ENCODE assay signal across 17 cellular contexts in the genomic region with DNA sequence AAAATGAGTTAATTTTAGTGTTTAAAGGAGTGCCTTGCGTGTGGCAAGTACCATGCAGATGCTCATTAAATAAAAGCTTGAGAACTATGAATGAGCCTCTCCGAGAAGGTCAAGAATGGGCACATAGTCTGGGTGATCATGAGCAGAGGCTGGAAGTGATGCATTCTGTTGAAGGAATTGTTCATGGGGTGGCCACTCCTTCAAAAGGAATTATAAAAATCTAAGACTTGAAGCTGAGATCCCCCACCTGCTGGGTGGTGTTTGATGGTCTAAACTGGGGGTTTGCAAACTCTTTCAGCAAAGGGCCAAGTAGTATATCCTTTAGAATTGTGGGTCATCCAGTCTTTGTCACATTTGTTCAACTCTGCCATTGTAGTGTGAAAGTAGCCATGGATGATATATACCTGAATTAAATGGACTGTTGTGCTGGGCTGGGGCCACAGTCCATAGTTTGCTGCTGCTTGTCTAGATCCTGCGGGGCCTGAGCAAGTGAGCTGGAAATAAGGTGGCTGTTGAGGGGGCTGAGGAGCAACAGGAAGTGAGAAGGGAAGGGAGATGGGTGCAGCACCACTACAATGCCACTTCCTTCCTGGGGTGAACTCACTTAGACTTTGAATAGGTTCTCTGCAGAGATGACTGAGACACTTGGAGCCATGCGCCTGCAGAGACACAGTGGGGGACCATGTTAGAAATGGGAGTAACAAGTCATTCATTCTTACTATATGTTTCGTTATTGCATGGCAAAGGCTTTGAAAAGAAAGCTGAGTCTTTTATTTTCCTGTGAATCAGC.
DNase-seq lines count a peak whose midpoint lies in the region; ATAC-seq and TF ChIP-seq lines count a peak whose summit lies in the region.
"Had no signal": no experiment of that assay in that cellular context is flagged by ENCODE, and none has a peak within 500 bp of the region (broad histone marks: within the 10 kb centered on the region; RNA-seq: fewer than 3 reads in every experiment).

No MANE protein-coding gene starts in this region.

- no peak overlapping the region for H3K4me3 ChIP-seq in BLaER1
- no peak overlapping the region for H3K4me3 ChIP-seq in Caco-2 (ENCODE audit: low read depth, low read length)
- H3K4me3 ChIP-seq: thoracic aorta had no signal

- peak; percentile 52 to 72 for ATAC-seq in natural killer cell treated with Interleukin-12 subunit alpha and Interleukin-12 subunit beta and Interleukin-15 and Interleukin-18, amount 100 ng/mL, for 72 hours
- ATAC-seq in left colon: no peak
- ATAC-seq: activated CD4-positive, CD25-positive, alpha-beta regulatory T cell treated with anti-CD3 and anti-CD28 coated beads, Interleukin-2, amount 50 U/mL, for 24 hours; T-cell had no signal

- no peaks in the 10 kb centered on the region for H3K27me3 Mint-ChIP-seq in chondrocyte (ENCODE audit: low read depth)
- H3K27me3 Mint-ChIP-seq in natural killer cell treated with Interleukin-12 subunit alpha and Interleukin-12 subunit beta and Interleukin-15 and Interleukin-18, amount 100 ng/mL, for 72 hours: peaks cover 0 to 2% of the 10 kb centered on the region in 2 donors
- no peaks in the 10 kb centered on the region for H3K27me3 Mint-ChIP-seq in Caco-2 (ENCODE audit: insufficient read depth, unreplicated experiment)
- H3K27me3 Mint-ChIP-seq: B cell; dendritic cell treated with granulocyte-macrophage colony-stimulating factor and Interleukin-4, amounts not matched to agents 40 ng/mL and 50 ng/mL, for 4 days had no signal

- H3K36me3 Mint-ChIP-seq in chondrocyte (ENCODE audit: low read depth) (peaks cover 15% of the 10 kb centered on the region), Caco-2 (ENCODE audit: insufficient read depth, unreplicated experiment) (no peaks in the 10 kb centered on the region)
- peaks cover 37% of the 10 kb centered on the region for H3K36me3 Mint-ChIP-seq in natural killer cell treated with Interleukin-12 subunit alpha and Interleukin-12 subunit beta and Interleukin-15 and Interleukin-18, amount 100 ng/mL, for 72 hours
- H3K36me3 Mint-ChIP-seq: T-cell had no signal

- 0 out of 2 replicates have a peak, but pooled peaks have one; percentile 26 for TF ChIP-seq EP300 in Ishikawa (IDR thresholded peaks at IDR 0.05; ENCODE audit: borderline replicate concordance)

- H3K27me3 ChIP-seq in BLaER1 (no peaks in the 10 kb centered on the region), Caco-2 (replicated peaks; ENCODE audit: control insufficient read depth, insufficient read depth, low read length) (no peaks in the 10 kb centered on the region)

- TF ChIP-seq RAD21 in Ishikawa (IDR thresholded peaks at IDR 0.05; ENCODE audit: low read depth): no peak

- peaks cover 40% of the 10 kb centered on the region for H3K9me3 ChIP-seq in BLaER1
- H3K9me3 ChIP-seq in Caco-2: peaks cover 19% of the 10 kb centered on the region

- CTCF ChIA-PET in Caco-2 (lab: Charles Lee): no interaction called here

- H3K36me3 ChIP-seq in BLaER1: no peaks in the 10 kb centered on the region
- no peaks in the 10 kb centered on the region for H3K36me3 ChIP-seq in Caco-2 (ENCODE audit: control insufficient read depth, insufficient read depth, low read length)
- H3K36me3 ChIP-seq: thoracic aorta had no signal

- peaks cover 38% of the 10 kb centered on the region for H3K4me1 Mint-ChIP-seq in chondrocyte (ENCODE audit: low read depth)
- peaks cover 14 to 30% of the 10 kb centered on the region in 2 donors for H3K4me1 Mint-ChIP-seq in natural killer cell treated with Interleukin-12 subunit alpha and Interleukin-12 subunit beta and Interleukin-15 and Interleukin-18, amount 100 ng/mL, for 72 hours (ENCODE audit: low read depth in 2 of 2)
- peaks cover 10% of the 10 kb centered on the region for H3K4me1 Mint-ChIP-seq in Caco-2 (ENCODE audit: low read depth, unreplicated experiment)
- H3K4me1 Mint-ChIP-seq: B cell had no signal

- TF ChIP-seq CTCF in chondrocyte (IDR thresholded peaks at IDR 0.05) (no peak), Caco-2 (IDR thresholded peaks at IDR 0.05; ENCODE audit: insufficient read depth in 1 of 2, low read depth in 1 of 2, low read length in 1 of 2, severe bottlenecking in 1 of 2, unreplicated experiment in 1 of 2) (no peak)

- H3K4me3 Mint-ChIP-seq in chondrocyte (ENCODE audit: unreplicated experiment): no peak overlapping the region
- H3K4me3 Mint-ChIP-seq in natural killer cell treated with Interleukin-12 subunit alpha and Interleukin-12 subunit beta and Interleukin-15 and Interleukin-18, amount 100 ng/mL, for 72 hours: peak overlapping the region; percentile 19
- H3K4me3 Mint-ChIP-seq in Caco-2 (ENCODE audit: unreplicated experiment): no peak overlapping the region
- H3K4me3 Mint-ChIP-seq: B cell; dendritic cell treated with granulocyte-macrophage colony-stimulating factor and Interleukin-4, amounts not matched to agents 40 ng/mL and 50 ng/mL, for 4 days; T-cell had no signal

- POLR2A ChIA-PET in Caco-2 (lab: Charles Lee): no interaction called here

- intact Hi-C loops in Caco-2 (cut with micrococcal nuclease; ENCODE audit: unreplicated experiment) (no loop called here), left colon (cut with DNase I, micrococcal nuclease) (no loop called here)

- H3K9me3 Mint-ChIP-seq in chondrocyte (ENCODE audit: low read depth): peaks cover 47% of the 10 kb centered on the region
- H3K9me3 Mint-ChIP-seq in natural killer cell treated with Interleukin-12 subunit alpha and Interleukin-12 subunit beta and Interleukin-15 and Interleukin-18, amount 100 ng/mL, for 72 hours: peaks cover 28% of the 10 kb centered on the region
- H3K9me3 Mint-ChIP-seq in Caco-2 (ENCODE audit: unreplicated experiment): peaks cover 35% of the 10 kb centered on the region

- H3K27ac Mint-ChIP-seq in chondrocyte (ENCODE audit: unreplicated experiment) (peak overlapping the region; percentile 80), Caco-2 (ENCODE audit: unreplicated experiment) (no peak overlapping the region)
- peak overlapping the region in 1 of 2 donors; percentile 68 for H3K27ac Mint-ChIP-seq in natural killer cell treated with Interleukin-12 subunit alpha and Interleukin-12 subunit beta and Interleukin-15 and Interleukin-18, amount 100 ng/mL, for 72 hours
- H3K27ac Mint-ChIP-seq: B cell; dendritic cell treated with granulocyte-macrophage colony-stimulating factor and Interleukin-4, amounts not matched to agents 40 ng/mL and 50 ng/mL, for 4 days; T-cell had no signal

- no peaks in the 10 kb centered on the region for H4K20me1 ChIP-seq in BLaER1

- H3K9ac ChIP-seq in BLaER1: no peak overlapping the region

- H3K4me2 ChIP-seq in BLaER1: peak overlapping the region; percentile 62

- H3K27ac ChIP-seq in BLaER1: no peak overlapping the region
- H3K27ac ChIP-seq: thoracic aorta had no signal

- H3K4me1 ChIP-seq in BLaER1 (peaks cover 29% of the 10 kb centered on the region), Caco-2 (peaks cover 13% of the 10 kb centered on the region)

- no TSS peak for BruUV-seq in Caco-2 (replicated peaks; lab: Mats Ljungman, UMichigan)

- DNase-seq in chondrocyte (ENCODE audit: low spot score) (no peak), DMS53 (lab: John Stamatoyannopoulos, UW) (no peak), RKO (ENCODE audit: low spot score) (no peak), Caco-2 (no peak), left colon (no peak)
- no peak for DNase-seq in natural killer cell treated with Interleukin-12 subunit alpha and Interleukin-12 subunit beta and Interleukin-15 and Interleukin-18, amount 100 ng/mL, for 72 hours (ENCODE audit: low spot score)
- DNase-seq: activated T-cell treated with anti-CD3 and anti-CD28 coated beads for 4 hours, mesendoderm, NCI-H187 treated with DMSO at 0.1 percent for 48 hours, NCI-H510A treated with DMSO at 0.1 percent for 48 hours, T-cell had no signal

TF ChIP-seq in Ishikawa, 13 proteins besides CTCF, POLR2A, EP300 and RAD21:
- 0 out of 2 replicates have a peak, but pooled peaks have one; percentile 19 for TF ChIP-seq MAX (IDR thresholded peaks at IDR 0.05)
- TF ChIP-seq TEAD4 (IDR thresholded peaks at IDR 0.05): no peak
TF ChIP-seq in Ishikawa: peak in this region for 1.
